30 cellular contexts compared by ENCODE assay signal in genomic region chr4:142809559-142809958, GRCh38.
"Had no signal": no experiment of that assay in that cellular context is flagged by ENCODE, and none has a peak within 500 bp of the region (broad histone marks: within the 10 kb centered on the region; RNA-seq: fewer than 3 reads in every experiment).

No MANE protein-coding gene starts in this region.

- H3K4me3 ChIP-seq: dorsolateral prefrontal cortex, esophagus muscularis mucosa, gastrocnemius medialis, heart right ventricle, left lung, mucosa of descending colon, prostate gland, right atrium auricular region, sigmoid colon, stomach, thoracic aorta, tibial nerve, upper lobe of left lung had no signal

- FAIRE-seq: islet of Langerhans, urothelium cell line had no signal

- H3K27ac ChIP-seq: dorsolateral prefrontal cortex, esophagus muscularis mucosa, gastrocnemius medialis, heart right ventricle, left lung, neutrophil, parathyroid adenoma, prostate gland, right atrium auricular region, sigmoid colon, stomach, thoracic aorta, tibial nerve, upper lobe of left lung had no signal

- H3K27me3 ChIP-seq: dorsolateral prefrontal cortex, esophagus muscularis mucosa, gastrocnemius medialis, heart right ventricle, left lung, neutrophil, right atrium auricular region, sigmoid colon, stomach, tibial nerve, upper lobe of left lung had no signal

- DNase-seq: cerebellar nuclear complex; cortex of kidney; dorsolateral prefrontal cortex; effector CD4-positive, alpha-beta T cell; foreskin fibroblast; gastrocnemius medialis; heart right ventricle; hippocampal formation; left cardiac atrium; left lung; mesenchymal stem cell; mucosa of descending colon; naive B cell; sigmoid colon; stimulated activated CD4-positive, alpha-beta T cell treated with anti-CD3 and anti-CD28 coated beads, Interleukin-2, amount 100 ng/mL, for 24 hours; stimulated activated CD4-positive, alpha-beta T cell treated with anti-CD3 and anti-CD28 coated beads, Interleukin-4, amount 100 ng/mL, for 24 hours; stimulated activated naive CD4-positive, alpha-beta T cell treated with Interleukin-2 at 50 U/mL for 16 hours; stomach; upper lobe of left lung had no signal

- H2AFZ ChIP-seq: parathyroid adenoma had no signal

- H3K36me3 ChIP-seq: esophagus muscularis mucosa, gastrocnemius medialis, heart right ventricle, left lung, neutrophil, prostate gland, right atrium auricular region, sigmoid colon, stomach, thoracic aorta, tibial nerve, upper lobe of left lung had no signal

- H3K9ac ChIP-seq: parathyroid adenoma had no signal

- H3K4me1 ChIP-seq: esophagus muscularis mucosa, gastrocnemius medialis, left lung, parathyroid adenoma, prostate gland, right atrium auricular region, sigmoid colon, stomach, tibial nerve, upper lobe of left lung had no signal

- H3K9me3 ChIP-seq: esophagus muscularis mucosa, gastrocnemius medialis, heart right ventricle, left lung, mucosa of descending colon, neutrophil, prostate gland, right atrium auricular region, sigmoid colon, stomach, thoracic aorta, tibial nerve, upper lobe of left lung had no signal

- H3K79me2 ChIP-seq: parathyroid adenoma had no signal

- ATAC-seq: gastrocnemius medialis; heart right ventricle; left cardiac atrium; left lung; mucosa of descending colon; natural killer cell treated with Interleukin-12 subunit alpha and Interleukin-12 subunit beta and Interleukin-15 and Interleukin-18, amount 100 ng/mL, for 72 hours; stimulated activated effector memory CD8-positive, alpha-beta T cell treated with anti-CD3 and anti-CD28 coated beads, Interleukin-12 subunit alpha, Interleukin-12 subunit beta, amount 100 ng/mL, for 72 hours had no signal
